35 cellular contexts compared by ENCODE assay signal in genomic region chr5:154376481-154376880, GRCh38.
"Had no signal": no experiment of that assay in that cellular context is flagged by ENCODE, and none has a peak within 500 bp of the region (broad histone marks: within the 10 kb centered on the region; RNA-seq: fewer than 3 reads in every experiment).

No MANE protein-coding gene starts in this region.

- DNase-seq: activated CD4-positive, alpha-beta memory T cell treated with anti-CD3 and anti-CD28 coated beads, Interleukin-2, amount 10 ng/mL, durations not matched to agents 7 days and 5 days; activated CD4-positive, alpha-beta T cell treated with anti-CD3 and anti-CD28 coated beads for 1 hour; activated CD4-positive, alpha-beta T cell treated with anti-CD3 and anti-CD28 coated beads for 36 hours; activated CD4-positive, alpha-beta T cell treated with anti-CD3 and anti-CD28 coated beads for 48 hours; activated CD4-positive, alpha-beta T cell treated with anti-CD3 and anti-CD28 coated beads, Interleukin-2, amount 10 ng/mL, durations not matched to agents 7 days and 5 days; activated CD4-positive, alpha-beta T cell treated with anti-CD3 and anti-CD28 coated beads, Interleukin-2, amount 50 U/mL, for 48 hours; activated CD4-positive, CD25-positive, alpha-beta regulatory T cell; activated CD8-positive, alpha-beta memory T cell treated with anti-CD3 and anti-CD28 coated beads for 24 hours; activated CD8-positive, alpha-beta memory T cell treated with anti-CD3 and anti-CD28 coated beads, Interleukin-2, amount 10 ng/mL, durations not matched to agents 7 days and 5 days; activated CD8-positive, alpha-beta memory T cell treated with anti-CD3 and anti-CD28 coated beads, Interleukin-2, amount 50 U/mL, for 48 hours; activated CD8-positive, alpha-beta T cell treated with anti-CD3 and anti-CD28 coated beads, Interleukin-2, amount 10 ng/mL, durations not matched to agents 7 days and 5 days; activated effector memory CD4-positive, alpha-beta T cell treated with Interleukin-2 at 50 U/mL for 16 hours; activated gamma-delta T cell; activated naive CD4-positive, alpha-beta T cell treated with anti-CD3 and anti-CD28 coated beads, Interleukin-2, amount 10 ng/mL, durations not matched to agents 7 days and 5 days; activated naive CD4-positive, alpha-beta T cell treated with Interleukin-2 at 50 U/mL for 16 hours; activated naive CD8-positive, alpha-beta T cell treated with anti-CD3 and anti-CD28 coated beads, Interleukin-2, amount 10 ng/mL, durations not matched to agents 7 days and 5 days; activated naive CD8-positive, alpha-beta T cell treated with anti-CD3 and anti-CD28 coated beads, Interleukin-2, amount 50 U/mL, for 24 hours; activated T-cell treated with anti-CD3 and anti-CD28 coated beads, Interleukin-2, amount 50 U/mL, for 24 hours; activated T-cell treated with anti-CD3 and anti-CD28 coated beads, Interleukin-2, amount 50 U/mL, for 48 hours; amygdala; anterior cingulate cortex; central memory CD4-positive, alpha-beta T cell; T-helper 1 cell; T-helper 2 cell; T-helper 9 cell; WERI-Rb-1 had no signal

- H3K27ac Mint-ChIP-seq: activated CD4-positive, alpha-beta memory T cell treated with anti-CD3 and anti-CD28 coated beads, Interleukin-2, amount 10 ng/mL, durations not matched to agents 7 days and 5 days; activated CD4-positive, alpha-beta T cell treated with anti-CD3 and anti-CD28 coated beads for 36 hours; activated CD4-positive, alpha-beta T cell treated with anti-CD3 and anti-CD28 coated beads, Interleukin-2, amount 10 ng/mL, durations not matched to agents 7 days and 5 days; activated CD8-positive, alpha-beta T cell treated with anti-CD3 and anti-CD28 coated beads, Interleukin-2, amount 10 ng/mL, durations not matched to agents 7 days and 5 days; activated naive CD4-positive, alpha-beta T cell treated with anti-CD3 and anti-CD28 coated beads, Interleukin-2, amount 10 ng/mL, durations not matched to agents 7 days and 5 days; activated naive CD4-positive, alpha-beta T cell treated with anti-CD3 and anti-CD28 coated beads, Interleukin-2, amount 50 U/mL, for 24 hours; activated naive CD8-positive, alpha-beta T cell; activated naive CD8-positive, alpha-beta T cell treated with anti-CD3 and anti-CD28 coated beads, Interleukin-2, amount 10 ng/mL, durations not matched to agents 7 days and 5 days; activated naive CD8-positive, alpha-beta T cell treated with anti-CD3 and anti-CD28 coated beads, Interleukin-2, amount 50 U/mL, for 24 hours; activated T-cell treated with anti-CD3 and anti-CD28 coated beads, Interleukin-2, amount 50 U/mL, for 24 hours; activated T-helper 2 cell treated with anti-CD3 and anti-CD28 coated beads, Interferon-gamma antibody, Interleukin-2, Interleukin-4, amounts not matched to agents 10 μg/mL and 5 μg/mL and 100 μg/mL, durations not matched to agents 14 hours and 24 hours and 36 hours; brain; T-helper 1 cell treated with Interleukin-12 subunit alpha and Interleukin-12 subunit beta and Interleukin-4 antibody, amounts not matched to agents 30 μg/mL and 1 μg/mL, for 36 hours; T-helper 2 cell treated with Interferon-gamma antibody and Interleukin-4, amounts not matched to agents 5 μg/mL and 100 μg/mL, for 36 hours had no signal

- ATAC-seq: activated CD4-positive, alpha-beta T cell treated with anti-CD3 and anti-CD28 coated beads for 36 hours; activated CD4-positive, CD25-positive, alpha-beta regulatory T cell treated with anti-CD3 and anti-CD28 coated beads, Interleukin-2, amount 50 U/mL, for 24 hours; activated CD8-positive, alpha-beta memory T cell treated with anti-CD3 and anti-CD28 coated beads, Interleukin-2, amount 10 ng/mL, durations not matched to agents 7 days and 5 days; activated CD8-positive, alpha-beta T cell treated with anti-CD3 and anti-CD28 coated beads, Interleukin-2, amount 10 ng/mL, durations not matched to agents 7 days and 5 days; activated naive CD8-positive, alpha-beta T cell treated with anti-CD3 and anti-CD28 coated beads, Interleukin-2, amount 50 U/mL, for 24 hours; WTC11 had no signal

- H3K27ac ChIP-seq: ascending aorta, WERI-Rb-1 had no signal

- H3K9me3 ChIP-seq: ascending aorta had no signal

- H3K9me3 Mint-ChIP-seq: activated CD4-positive, alpha-beta memory T cell treated with anti-CD3 and anti-CD28 coated beads, Interleukin-2, amount 10 ng/mL, durations not matched to agents 7 days and 5 days; activated CD4-positive, alpha-beta T cell treated with anti-CD3 and anti-CD28 coated beads, Interleukin-2, amount 10 ng/mL, durations not matched to agents 7 days and 5 days; activated naive CD4-positive, alpha-beta T cell treated with anti-CD3 and anti-CD28 coated beads, Interleukin-2, amount 10 ng/mL, durations not matched to agents 7 days and 5 days; activated naive CD4-positive, alpha-beta T cell treated with anti-CD3 and anti-CD28 coated beads, Interleukin-2, amount 50 U/mL, for 24 hours; activated naive CD8-positive, alpha-beta T cell treated with anti-CD3 and anti-CD28 coated beads, Interleukin-2, amount 10 ng/mL, durations not matched to agents 7 days and 5 days; activated naive CD8-positive, alpha-beta T cell treated with anti-CD3 and anti-CD28 coated beads, Interleukin-2, amount 50 U/mL, for 24 hours; activated T-cell treated with anti-CD3 and anti-CD28 coated beads, Interleukin-2, amount 50 U/mL, for 24 hours; activated T-helper 2 cell treated with anti-CD3 and anti-CD28 coated beads, Interferon-gamma antibody, Interleukin-2, Interleukin-4, amounts not matched to agents 10 μg/mL and 5 μg/mL and 100 μg/mL, durations not matched to agents 14 hours and 24 hours and 36 hours; T-helper 2 cell treated with Interferon-gamma antibody and Interleukin-4, amounts not matched to agents 5 μg/mL and 100 μg/mL, for 36 hours had no signal

- H3K4me3 Mint-ChIP-seq: activated CD4-positive, alpha-beta memory T cell treated with anti-CD3 and anti-CD28 coated beads, Interleukin-2, amount 10 ng/mL, durations not matched to agents 7 days and 5 days; activated CD4-positive, alpha-beta T cell treated with anti-CD3 and anti-CD28 coated beads for 36 hours; activated CD4-positive, alpha-beta T cell treated with anti-CD3 and anti-CD28 coated beads, Interleukin-2, amount 10 ng/mL, durations not matched to agents 7 days and 5 days; activated CD8-positive, alpha-beta memory T cell treated with anti-CD3 and anti-CD28 coated beads, Interleukin-2, amount 10 ng/mL, durations not matched to agents 7 days and 5 days; activated CD8-positive, alpha-beta T cell treated with anti-CD3 and anti-CD28 coated beads, Interleukin-2, amount 10 ng/mL, durations not matched to agents 7 days and 5 days; activated naive CD4-positive, alpha-beta T cell treated with anti-CD3 and anti-CD28 coated beads, Interleukin-2, amount 10 ng/mL, durations not matched to agents 7 days and 5 days; activated naive CD4-positive, alpha-beta T cell treated with anti-CD3 and anti-CD28 coated beads, Interleukin-2, amount 50 U/mL, for 24 hours; activated naive CD8-positive, alpha-beta T cell; activated naive CD8-positive, alpha-beta T cell treated with anti-CD3 and anti-CD28 coated beads, Interleukin-2, amount 10 ng/mL, durations not matched to agents 7 days and 5 days; activated naive CD8-positive, alpha-beta T cell treated with anti-CD3 and anti-CD28 coated beads, Interleukin-2, amount 50 U/mL, for 24 hours; activated T-cell treated with anti-CD3 and anti-CD28 coated beads, Interleukin-2, amount 50 U/mL, for 24 hours; brain; T-helper 1 cell treated with Interleukin-12 subunit alpha and Interleukin-12 subunit beta and Interleukin-4 antibody, amounts not matched to agents 30 μg/mL and 1 μg/mL, for 36 hours; T-helper 2 cell treated with Interferon-gamma antibody and Interleukin-4, amounts not matched to agents 5 μg/mL and 100 μg/mL, for 36 hours; WTC11 had no signal

- H3K27me3 ChIP-seq: ascending aorta had no signal

- H3K4me1 Mint-ChIP-seq: activated CD4-positive, alpha-beta memory T cell treated with anti-CD3 and anti-CD28 coated beads, Interleukin-2, amount 10 ng/mL, durations not matched to agents 7 days and 5 days; activated CD4-positive, alpha-beta T cell treated with anti-CD3 and anti-CD28 coated beads for 36 hours; activated CD4-positive, alpha-beta T cell treated with anti-CD3 and anti-CD28 coated beads, Interleukin-2, amount 10 ng/mL, durations not matched to agents 7 days and 5 days; activated CD8-positive, alpha-beta memory T cell treated with anti-CD3 and anti-CD28 coated beads, Interleukin-2, amount 10 ng/mL, durations not matched to agents 7 days and 5 days; activated naive CD4-positive, alpha-beta T cell treated with anti-CD3 and anti-CD28 coated beads, Interleukin-2, amount 10 ng/mL, durations not matched to agents 7 days and 5 days; activated naive CD4-positive, alpha-beta T cell treated with anti-CD3 and anti-CD28 coated beads, Interleukin-2, amount 50 U/mL, for 24 hours; activated naive CD8-positive, alpha-beta T cell treated with anti-CD3 and anti-CD28 coated beads, Interleukin-2, amount 10 ng/mL, durations not matched to agents 7 days and 5 days; activated naive CD8-positive, alpha-beta T cell treated with anti-CD3 and anti-CD28 coated beads, Interleukin-2, amount 50 U/mL, for 24 hours had no signal

- H3K36me3 ChIP-seq: WERI-Rb-1 had no signal

- H3K4me3 ChIP-seq: ascending aorta had no signal
